In the genomic region with DNA sequence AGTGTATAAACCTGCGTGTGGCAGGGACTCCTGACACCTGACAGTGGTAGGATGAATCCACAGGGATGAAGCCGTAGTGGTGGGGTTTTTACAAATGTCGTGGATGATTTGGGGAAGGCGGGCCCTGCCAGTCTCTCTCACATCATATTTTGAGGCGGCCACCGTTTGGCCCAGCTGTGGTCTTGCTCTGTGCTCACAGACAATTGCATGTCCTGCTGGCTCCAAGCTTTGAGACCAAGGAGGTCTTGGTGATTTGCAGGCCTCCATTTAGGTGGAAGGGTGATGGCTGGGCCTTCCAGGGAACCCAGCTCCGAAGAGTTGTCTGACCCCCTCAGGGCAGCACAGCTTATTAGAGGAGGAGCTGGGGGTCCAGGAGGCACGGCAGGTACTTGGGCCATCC, we compare ENCODE assay signal across 26 cellular contexts.
A peak's percentile ranks its signal among the peaks of the same experiment; 100 is the strongest.
DNase-seq lines count a peak whose midpoint lies in the region; ATAC-seq, FAIRE-seq and TF ChIP-seq lines count a peak whose summit lies in the region.
"Had no signal": no experiment of that assay in that cellular context is flagged by ENCODE, and none has a peak within 500 bp of the region (broad histone marks: within the 10 kb centered on the region; RNA-seq: fewer than 3 reads in every experiment).

No MANE protein-coding gene starts in this region.

- H3K27ac ChIP-seq in HepG2 (ENCODE audit: extremely low read length, insufficient read depth, low read length) (no peak overlapping the region), right lobe of liver (no peak overlapping the region), duodenal mucosa (ENCODE audit: low read depth, low read length) (no peak overlapping the region), neural progenitor cell (no peak overlapping the region)
- H3K27ac ChIP-seq: C4-2B, SJCRH30 had no signal

- H3K4me1 Mint-ChIP-seq in neural progenitor cell = no peaks in the 10 kb centered on the region
- H3K4me1 Mint-ChIP-seq: GM23338 had no signal

- H3K4me3 Mint-ChIP-seq in neural progenitor cell = no peak overlapping the region
- H3K4me3 Mint-ChIP-seq: CD8-positive, alpha-beta T cell; GM23338 had no signal

- no peaks in the 10 kb centered on the region; a peak in 1 of 5 replicates for H3K27me3 ChIP-seq in HepG2 (ENCODE audit: control insufficient read depth in 1 of 2, insufficient read depth in 2 of 2, low read length in 2 of 2)
- no peaks in the 10 kb centered on the region for H3K27me3 ChIP-seq in right lobe of liver
- no peaks in the 10 kb centered on the region for H3K27me3 ChIP-seq in duodenal mucosa (ENCODE audit: control insufficient read depth in 1 of 2, insufficient read depth in 2 of 2, low read length in 2 of 2)
- H3K27me3 ChIP-seq in neural progenitor cell = no peaks in the 10 kb centered on the region
- H3K27me3 ChIP-seq: MG63 had no signal

- TF ChIP-seq POLR2A in HepG2 (IDR thresholded peaks at IDR 0.05; ENCODE audit: insufficient read depth in 1 of 2, low read depth in 2 of 2, low read length in 2 of 2) (no peak), right lobe of liver (IDR thresholded peaks at IDR 0.05) (no peak)

- in situ Hi-C loops in HepG2 (cut with HindIII; ENCODE audit: extremely low pct_ligation_motif_present, low pct_unique_long_range_greater_than_20kb) = loop anchor here (10.0 kb wide), 1 partner anchor 149 kb away; the partner anchor contains the start of gene SHH

- H3K27ac Mint-ChIP-seq in neural progenitor cell = peak overlapping the region; percentile 34
- H3K27ac Mint-ChIP-seq: CD8-positive, alpha-beta T cell; GM23338 had no signal

- intact Hi-C loops in HepG2 (cut with micrococcal nuclease; ENCODE audit: unreplicated experiment) = no loop called here
- intact Hi-C loops in right lobe of liver (cut with DNase I) = no loop called here

- H3K27me3 Mint-ChIP-seq in neural progenitor cell (ENCODE audit: insufficient read depth, low read depth) = peaks cover 3% of the 10 kb centered on the region

- no peaks in the 10 kb centered on the region for H3K9me3 ChIP-seq in HepG2 (ENCODE audit: low read length)
- H3K9me3 ChIP-seq in right lobe of liver = no peaks in the 10 kb centered on the region
- H3K9me3 ChIP-seq in duodenal mucosa (ENCODE audit: control insufficient read depth in 1 of 2, low read length in 2 of 2) = no peaks in the 10 kb centered on the region
- no peaks in the 10 kb centered on the region for H3K9me3 ChIP-seq in neural progenitor cell (ENCODE audit: low read depth)
- H3K9me3 ChIP-seq: Caco-2, HAP-1, MG63, SJCRH30 had no signal

- H3K79me2 ChIP-seq in HepG2 (ENCODE audit: insufficient read depth, low read length) (no peaks in the 10 kb centered on the region), neural progenitor cell (ENCODE audit: low read depth) (no peaks in the 10 kb centered on the region)

- TF ChIP-seq CTCF in HepG2 (CRISPR knock-in tag; IDR thresholded peaks at IDR 0.05) = no peak
- no peak for TF ChIP-seq CTCF in right lobe of liver (IDR thresholded peaks at IDR 0.05)
- no peak for TF ChIP-seq CTCF in neural progenitor cell (IDR thresholded peaks at IDR 0.05)

- H3K4me2 ChIP-seq in HepG2 (ENCODE audit: low read depth, low read length) = peak overlapping the region; percentile 95
- H3K4me2 ChIP-seq in neural progenitor cell = no peak overlapping the region
- H3K4me2 ChIP-seq: GM23338 had no signal

- peaks cover under 1% of the 10 kb centered on the region for H3F3A ChIP-seq in neural progenitor cell (ENCODE audit: low read depth)

- peaks cover 1 to 4% of the 10 kb centered on the region in 2 experiments; a peak in 2 of 5 replicates for H3K36me3 ChIP-seq in HepG2 (replicated peaks in 1 of 2; ENCODE audit: control insufficient read depth in 1 of 2, insufficient read depth in 2 of 2, low read length in 2 of 2)
- H3K36me3 ChIP-seq in right lobe of liver = no peaks in the 10 kb centered on the region
- H3K36me3 ChIP-seq in duodenal mucosa (ENCODE audit: control insufficient read depth in 1 of 2, insufficient read depth in 2 of 2, low read length in 2 of 2) = peaks cover 4 to 15% of the 10 kb centered on the region in 2 donors
- H3K36me3 ChIP-seq in neural progenitor cell = no peaks in the 10 kb centered on the region
- H3K36me3 ChIP-seq: HAP-1, MG63, SJCRH30 had no signal

- H3K9me3 Mint-ChIP-seq in neural progenitor cell = no peaks in the 10 kb centered on the region
- H3K9me3 Mint-ChIP-seq: CD8-positive, alpha-beta T cell; GM23338 had no signal

- peak overlapping the region in 1 of 3 experiments; percentile 84; a peak in 2 of 6 replicates for H3K4me3 ChIP-seq in HepG2 (replicated peaks in 1 of 3; ENCODE audit: insufficient read depth in 1 of 3, low read depth in 2 of 3, low read length in 3 of 3)
- H3K4me3 ChIP-seq in right lobe of liver = no peak overlapping the region
- H3K4me3 ChIP-seq in duodenal mucosa (ENCODE audit: low read depth in 1 of 2, low read length in 2 of 2) = peak overlapping the region; percentile 69 to 80
- no peak overlapping the region for H3K4me3 ChIP-seq in neural progenitor cell
- H3K4me3 ChIP-seq: GM23338, HAP-1, MG63, SJCRH30 had no signal

- H3K9ac ChIP-seq in HepG2 (ENCODE audit: insufficient read depth, low read depth, low read length) = no peak overlapping the region
- peak overlapping the region; percentile 89 to 91 for H3K9ac ChIP-seq in duodenal mucosa (ENCODE audit: low read depth in 1 of 2, low read length in 2 of 2)
- H3K9ac ChIP-seq in neural progenitor cell = no peak overlapping the region

- POLR2A ChIA-PET in HepG2 (lab: Yijun Ruan, JAX) = interaction anchor here (1.4 to 6.1 kb wide), 2 partner anchors 10 to 12 kb away, joined by 4 to 121 read pairs; no protein-coding TSS in a partner anchor

- CTCF ChIA-PET in HepG2 (lab: Yijun Ruan, JAX; ENCODE audit: low intra/inter-chr PET ratio, low total read pairs) = no interaction called here

- H3K4me1 ChIP-seq in HepG2 (ENCODE audit: insufficient read depth, low read length) (peaks cover 45% of the 10 kb centered on the region), right lobe of liver (no peaks in the 10 kb centered on the region), duodenal mucosa (ENCODE audit: control insufficient read depth in 1 of 2, insufficient read depth in 2 of 2, low read length in 2 of 2) (peaks cover 33 to 34% of the 10 kb centered on the region in 2 donors), neural progenitor cell (no peaks in the 10 kb centered on the region)
- H3K4me1 ChIP-seq: Caco-2, HAP-1, SJCRH30 had no signal

- H2AFZ ChIP-seq in HepG2 (ENCODE audit: low read length) (no peak overlapping the region), neural progenitor cell (replicated peaks) (no peak overlapping the region)
- H2AFZ ChIP-seq: GM23338 had no signal

- ATAC-seq in HepG2 (no peak), right lobe of liver (no peak), GM21529 (IDR thresholded peaks at IDR 0.05; ENCODE audit: unreplicated experiment) (no peak)
- ATAC-seq: CD8-positive, alpha-beta T cell; GM23338; SK-N-SH treated with all-trans-retinoic acid at 6 μM for 48 hours had no signal

- TF ChIP-seq EP300 in HepG2 (IDR thresholded peaks at IDR 0.05; ENCODE audit: low read depth in 2 of 2, low read length in 2 of 2) (no peak), HepG2 (CRISPR knock-in tag; IDR thresholded peaks at IDR 0.05; ENCODE audit: borderline replicate concordance) (no peak)

- 100% methylated on average over 2 of the region's 8 CpGs for WGBS in HepG2 (ENCODE audit: low lambda C conversion rate)
- no CpG with 5 or more reads among the region's 8 CpGs for WGBS in right lobe of liver (ENCODE audit: insufficient coverage, low coverage, low lambda C conversion rate, missing lambda C conversion rate)

- no peak for TF ChIP-seq RAD21 in HepG2 (CRISPR knock-in tag; IDR thresholded peaks at IDR 0.05)

- no peak for FAIRE-seq in HepG2 (lab: Jason Lieb, UNC)
- FAIRE-seq in frontal cortex (lab: Jason Lieb, UNC) = no peak
- FAIRE-seq: HTR-8/SVneo, RCC 7860 had no signal

- no peak for DNase-seq in HepG2 (ENCODE audit: low spot score)
- no peak for DNase-seq in right lobe of liver
- no peak for DNase-seq in neural progenitor cell (ENCODE audit: low spot score)
- no peak for DNase-seq in frontal cortex (ENCODE audit: low spot score in 2 of 2)
- DNase-seq in activated CD4-positive, alpha-beta T cell treated with anti-CD3 and anti-CD28 coated beads, Interleukin-2, amount 50 U/mL, for 4 hours = no peak
- DNase-seq: DMS79 treated with DMSO at 0.1 percent for 48 hours, IMR-90, KG1, MG63, NCI-H1105 treated with DMSO at 0.1 percent for 48 hours, NCI-H146, NCI-H1930, NCI-H446, NCI-H524 treated with DMSO at 0.1 percent for 48 hours, NCI-H774, SJCRH30 had no signal

- H4K20me1 ChIP-seq in HepG2 (ENCODE audit: insufficient read depth, low read length) (no peaks in the 10 kb centered on the region; the same call in 1 of the 2 replicates), neural progenitor cell (ENCODE audit: low read depth) (no peaks in the 10 kb centered on the region)

- no TSS peak for BruUV-seq in HepG2 (replicated peaks; lab: Mats Ljungman, UMichigan)

- no peaks in the 10 kb centered on the region for H3K36me3 Mint-ChIP-seq in neural progenitor cell
- H3K36me3 Mint-ChIP-seq: CD8-positive, alpha-beta T cell had no signal

TF ChIP-seq in HepG2, 621 proteins besides CTCF, POLR2A, EP300 and RAD21 (continues in another document):
- TF ChIP-seq ZNF660 (CRISPR knock-in tag; IDR thresholded peaks at IDR 0.05; ENCODE audit: borderline replicate concordance, low read depth) (no peak), ZNF7 (CRISPR knock-in tag; IDR thresholded peaks at IDR 0.05) (no peak), PHF21A (CRISPR knock-in tag; IDR thresholded peaks at IDR 0.05) (no peak), ATF3 (CRISPR knock-in tag; IDR thresholded peaks at IDR 0.05) (no peak), ZNF326 (CRISPR knock-in tag; IDR thresholded peaks at IDR 0.05; ENCODE audit: borderline replicate concordance) (no peak), NONO (IDR thresholded peaks at IDR 0.05) (no peak), NONO (CRISPR knock-in tag; conservative IDR thresholded peaks at IDR 0.05) (no peak)
- TF ChIP-seq, protein P1, sequence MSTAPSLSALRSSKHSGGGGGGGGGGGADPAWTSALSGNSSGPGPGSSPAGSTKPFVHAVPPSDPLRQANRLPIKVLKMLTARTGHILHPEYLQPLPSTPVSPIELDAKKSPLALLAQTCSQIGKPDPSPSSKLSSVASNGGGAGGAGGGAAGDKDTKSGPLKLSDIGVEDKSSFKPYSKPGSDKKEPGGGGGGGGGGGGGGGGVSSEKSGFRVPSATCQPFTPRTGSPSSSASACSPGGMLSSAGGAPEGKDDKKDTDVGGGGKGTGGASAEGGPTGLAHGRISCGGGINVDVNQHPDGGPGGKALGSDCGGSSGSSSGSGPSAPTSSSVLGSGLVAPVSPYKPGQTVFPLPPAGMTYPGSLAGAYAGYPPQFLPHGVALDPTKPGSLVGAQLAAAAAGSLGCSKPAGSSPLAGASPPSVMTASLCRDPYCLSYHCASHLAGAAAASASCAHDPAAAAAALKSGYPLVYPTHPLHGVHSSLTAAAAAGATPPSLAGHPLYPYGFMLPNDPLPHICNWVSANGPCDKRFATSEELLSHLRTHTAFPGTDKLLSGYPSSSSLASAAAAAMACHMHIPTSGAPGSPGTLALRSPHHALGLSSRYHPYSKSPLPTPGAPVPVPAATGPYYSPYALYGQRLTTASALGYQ (CRISPR knock-in tag; IDR thresholded peaks at IDR 0.05) = no peak

Comparison
In these comparisons a context has a peak if more than half of its experiments do, and no peak if none do; other contexts are left out.
1. H3K4me3 ChIP-seq: peak in duodenal mucosa (2 of 2); none in right lobe of liver (0 of 3) and neural progenitor cell (single experiment).
2. H3K9ac ChIP-seq: peak in duodenal mucosa (2 of 2); none in HepG2 (single experiment) and neural progenitor cell (single experiment).